In genomic region chr9:128102861-128103588, GRCh38 we compare ENCODE assay signal across 1 cellular context.
TF ChIP-seq lines count a peak whose summit lies in the region.

No MANE protein-coding gene starts in this region.

TF ChIP-seq in HepG2, 621 proteins besides CTCF, POLR2A, EP300 and RAD21 (continues in another document):
- TF ChIP-seq TCF7L2 (IDR thresholded peaks at IDR 0.05; ENCODE audit: low read depth, low read length) = no peak
- peak; percentile 98 for TF ChIP-seq PPARG (CRISPR knock-in tag; conservative IDR thresholded peaks at IDR 0.05)
- TF ChIP-seq, protein P1, sequence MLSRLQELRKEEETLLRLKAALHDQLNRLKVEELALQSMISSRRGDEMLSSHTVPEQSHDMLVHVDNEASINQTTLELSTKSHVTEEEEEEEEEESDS (CRISPR knock-in tag; IDR thresholded peaks at IDR 0.05; ENCODE audit: borderline replicate concordance) = no peak
- peak; percentile 87 for TF ChIP-seq ZSCAN25 (CRISPR knock-in tag; IDR thresholded peaks at IDR 0.05)
- TF ChIP-seq, protein P2, sequence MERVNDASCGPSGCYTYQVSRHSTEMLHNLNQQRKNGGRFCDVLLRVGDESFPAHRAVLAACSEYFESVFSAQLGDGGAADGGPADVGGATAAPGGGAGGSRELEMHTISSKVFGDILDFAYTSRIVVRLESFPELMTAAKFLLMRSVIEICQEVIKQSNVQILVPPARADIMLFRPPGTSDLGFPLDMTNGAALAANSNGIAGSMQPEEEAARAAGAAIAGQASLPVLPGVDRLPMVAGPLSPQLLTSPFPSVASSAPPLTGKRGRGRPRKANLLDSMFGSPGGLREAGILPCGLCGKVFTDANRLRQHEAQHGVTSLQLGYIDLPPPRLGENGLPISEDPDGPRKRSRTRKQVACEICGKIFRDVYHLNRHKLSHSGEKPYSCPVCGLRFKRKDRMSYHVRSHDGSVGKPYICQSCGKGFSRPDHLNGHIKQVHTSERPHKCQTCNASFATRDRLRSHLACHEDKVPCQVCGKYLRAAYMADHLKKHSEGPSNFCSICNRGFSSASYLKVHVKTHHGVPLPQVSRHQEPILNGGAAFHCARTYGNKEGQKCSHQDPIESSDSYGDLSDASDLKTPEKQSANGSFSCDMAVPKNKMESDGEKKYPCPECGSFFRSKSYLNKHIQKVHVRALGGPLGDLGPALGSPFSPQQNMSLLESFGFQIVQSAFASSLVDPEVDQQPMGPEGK (CRISPR knock-in tag; IDR thresholded peaks at IDR 0.05) = peak; percentile 68
- TF ChIP-seq ERF (CRISPR knock-in tag; IDR thresholded peaks at IDR 0.05) = peak; percentile 98
- TF ChIP-seq, protein P3, sequence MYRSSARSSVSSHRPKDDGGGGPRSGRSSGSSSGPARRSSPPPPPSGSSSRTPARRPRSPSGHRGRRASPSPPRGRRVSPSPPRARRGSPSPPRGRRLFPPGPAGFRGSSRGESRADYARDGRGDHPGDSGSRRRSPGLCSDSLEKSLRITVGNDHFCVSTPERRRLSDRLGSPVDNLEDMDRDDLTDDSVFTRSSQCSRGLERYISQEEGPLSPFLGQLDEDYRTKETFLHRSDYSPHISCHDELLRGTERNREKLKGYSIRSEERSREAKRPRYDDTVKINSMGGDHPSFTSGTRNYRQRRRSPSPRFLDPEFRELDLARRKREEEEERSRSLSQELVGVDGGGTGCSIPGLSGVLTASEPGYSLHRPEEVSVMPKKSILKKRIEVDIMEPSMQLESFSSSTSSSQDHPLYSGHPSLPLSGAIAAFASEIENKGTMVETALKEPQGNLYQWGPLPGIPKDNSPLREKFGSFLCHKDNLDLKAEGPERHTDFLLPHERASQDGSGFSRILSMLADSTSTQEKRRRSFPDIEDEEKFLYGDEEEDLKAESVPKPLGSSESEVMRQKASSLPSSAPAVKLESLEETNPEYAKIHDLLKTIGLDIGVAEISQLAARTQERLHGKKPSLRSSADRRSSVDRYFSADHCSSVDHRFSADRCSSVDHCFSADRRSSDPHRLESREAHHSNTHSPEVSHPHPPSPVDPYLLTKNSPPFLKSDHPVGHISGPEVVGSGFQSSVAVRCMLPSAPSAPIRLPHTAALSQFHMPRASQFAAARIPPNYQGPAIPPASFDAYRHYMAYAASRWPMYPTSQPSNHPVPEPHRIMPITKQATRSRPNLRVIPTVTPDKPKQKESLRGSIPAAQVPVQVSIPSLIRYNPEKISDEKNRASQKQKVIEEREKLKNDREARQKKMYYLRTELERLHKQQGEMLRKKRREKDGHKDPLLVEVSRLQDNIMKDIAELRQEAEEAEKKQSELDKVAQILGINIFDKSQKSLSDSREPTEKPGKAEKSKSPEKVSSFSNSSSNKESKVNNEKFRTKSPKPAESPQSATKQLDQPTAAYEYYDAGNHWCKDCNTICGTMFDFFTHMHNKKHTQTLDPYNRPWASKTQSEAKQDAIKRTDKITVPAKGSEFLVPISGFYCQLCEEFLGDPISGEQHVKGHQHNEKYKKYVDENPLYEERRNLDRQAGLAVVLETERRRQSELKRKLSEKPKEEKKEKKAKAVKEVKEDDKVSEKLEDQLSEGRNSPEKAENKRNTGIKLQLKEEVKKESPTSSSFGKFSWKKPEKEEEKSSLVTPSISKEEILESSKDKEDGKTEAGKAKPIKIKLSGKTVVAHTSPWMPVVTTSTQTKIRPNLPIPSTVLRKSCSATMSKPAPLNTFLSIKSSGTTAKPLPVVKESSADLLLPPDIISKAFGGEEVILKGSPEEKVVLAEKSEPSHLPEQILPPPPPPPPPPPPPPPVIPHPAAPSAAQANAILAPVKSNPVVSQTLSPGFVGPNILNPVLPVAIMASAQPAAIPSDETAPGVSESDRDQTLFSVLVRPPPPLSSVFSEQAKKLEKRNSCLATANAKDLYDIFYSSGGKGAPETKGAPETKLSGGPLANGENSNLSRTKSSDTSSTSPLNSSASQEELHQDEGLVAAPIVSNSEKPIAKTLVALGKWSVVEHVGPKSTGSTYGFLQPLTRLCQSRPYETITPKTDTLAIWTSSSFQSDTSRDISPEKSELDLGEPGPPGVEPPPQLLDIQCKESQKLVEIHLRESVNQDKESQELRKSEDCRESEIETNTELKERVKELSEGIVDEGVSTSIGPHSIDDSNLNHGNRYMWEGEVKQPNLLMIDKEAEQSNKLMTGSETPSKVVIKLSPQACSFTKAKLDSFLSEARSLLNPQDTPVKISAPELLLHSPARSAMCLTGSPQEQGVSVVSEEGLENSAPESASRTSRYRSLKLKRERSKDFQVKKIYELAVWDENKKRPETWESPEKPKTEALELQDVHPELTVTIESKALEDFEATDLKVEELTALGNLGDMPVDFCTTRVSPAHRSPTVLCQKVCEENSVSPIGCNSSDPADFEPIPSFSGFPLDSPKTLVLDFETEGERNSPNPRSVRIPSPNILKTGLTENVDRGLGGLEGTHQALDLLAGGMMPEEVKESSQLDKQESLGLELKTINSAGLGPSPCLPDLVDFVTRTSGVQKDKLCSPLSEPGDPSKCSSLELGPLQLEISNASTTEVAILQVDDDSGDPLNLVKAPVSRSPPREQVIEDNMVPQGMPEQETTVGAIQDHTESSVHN (CRISPR knock-in tag; IDR thresholded peaks at IDR 0.05) = peak; percentile 43; the same call in 1 of the 2 replicates
- TF ChIP-seq ZFP82 (CRISPR knock-in tag; IDR thresholded peaks at IDR 0.05; ENCODE audit: borderline replicate concordance) = peak; percentile 76; the same call in 1 of the 2 replicates
- TF ChIP-seq AGO1 (IDR thresholded peaks at IDR 0.05; ENCODE audit: low read depth, low read length, poor library complexity, severe bottlenecking) = no peak
- TF ChIP-seq ZNF430 (CRISPR knock-in tag; IDR thresholded peaks at IDR 0.05) = peak; percentile 99
- peak; percentile 83 for TF ChIP-seq GABPB1 (CRISPR knock-in tag; IDR thresholded peaks at IDR 0.05)
- peak; percentile 97 for TF ChIP-seq ZNF543 (CRISPR knock-in tag; IDR thresholded peaks at IDR 0.05)
- peak; percentile 99 for TF ChIP-seq RARA (CRISPR knock-in tag; IDR thresholded peaks at IDR 0.05)
- no peak for TF ChIP-seq ZNF260 (CRISPR knock-in tag; IDR thresholded peaks at IDR 0.05; ENCODE audit: borderline replicate concordance, low read depth)
- no peak for TF ChIP-seq PLRG1 (conservative IDR thresholded peaks at IDR 0.05)
- TF ChIP-seq, protein P4, sequence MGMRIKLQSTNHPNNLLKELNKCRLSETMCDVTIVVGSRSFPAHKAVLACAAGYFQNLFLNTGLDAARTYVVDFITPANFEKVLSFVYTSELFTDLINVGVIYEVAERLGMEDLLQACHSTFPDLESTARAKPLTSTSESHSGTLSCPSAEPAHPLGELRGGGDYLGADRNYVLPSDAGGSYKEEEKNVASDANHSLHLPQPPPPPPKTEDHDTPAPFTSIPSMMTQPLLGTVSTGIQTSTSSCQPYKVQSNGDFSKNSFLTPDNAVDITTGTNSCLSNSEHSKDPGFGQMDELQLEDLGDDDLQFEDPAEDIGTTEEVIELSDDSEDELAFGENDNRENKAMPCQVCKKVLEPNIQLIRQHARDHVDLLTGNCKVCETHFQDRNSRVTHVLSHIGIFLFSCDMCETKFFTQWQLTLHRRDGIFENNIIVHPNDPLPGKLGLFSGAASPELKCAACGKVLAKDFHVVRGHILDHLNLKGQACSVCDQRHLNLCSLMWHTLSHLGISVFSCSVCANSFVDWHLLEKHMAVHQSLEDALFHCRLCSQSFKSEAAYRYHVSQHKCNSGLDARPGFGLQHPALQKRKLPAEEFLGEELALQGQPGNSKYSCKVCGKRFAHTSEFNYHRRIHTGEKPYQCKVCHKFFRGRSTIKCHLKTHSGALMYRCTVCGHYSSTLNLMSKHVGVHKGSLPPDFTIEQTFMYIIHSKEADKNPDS (CRISPR knock-in tag; IDR thresholded peaks at IDR 0.05) = no peak; the same call in 1 of the 2 replicates
- peak; percentile 90; the same call in 1 of the 2 replicates for TF ChIP-seq TFAP4 (IDR thresholded peaks at IDR 0.05; ENCODE audit: borderline replicate concordance, low read depth)
- TF ChIP-seq ZNF546 (CRISPR knock-in tag; conservative IDR thresholded peaks at IDR 0.05) = 0 out of 2 replicates have a peak, but pooled peaks have one; percentile 61
- TF ChIP-seq, protein P5, sequence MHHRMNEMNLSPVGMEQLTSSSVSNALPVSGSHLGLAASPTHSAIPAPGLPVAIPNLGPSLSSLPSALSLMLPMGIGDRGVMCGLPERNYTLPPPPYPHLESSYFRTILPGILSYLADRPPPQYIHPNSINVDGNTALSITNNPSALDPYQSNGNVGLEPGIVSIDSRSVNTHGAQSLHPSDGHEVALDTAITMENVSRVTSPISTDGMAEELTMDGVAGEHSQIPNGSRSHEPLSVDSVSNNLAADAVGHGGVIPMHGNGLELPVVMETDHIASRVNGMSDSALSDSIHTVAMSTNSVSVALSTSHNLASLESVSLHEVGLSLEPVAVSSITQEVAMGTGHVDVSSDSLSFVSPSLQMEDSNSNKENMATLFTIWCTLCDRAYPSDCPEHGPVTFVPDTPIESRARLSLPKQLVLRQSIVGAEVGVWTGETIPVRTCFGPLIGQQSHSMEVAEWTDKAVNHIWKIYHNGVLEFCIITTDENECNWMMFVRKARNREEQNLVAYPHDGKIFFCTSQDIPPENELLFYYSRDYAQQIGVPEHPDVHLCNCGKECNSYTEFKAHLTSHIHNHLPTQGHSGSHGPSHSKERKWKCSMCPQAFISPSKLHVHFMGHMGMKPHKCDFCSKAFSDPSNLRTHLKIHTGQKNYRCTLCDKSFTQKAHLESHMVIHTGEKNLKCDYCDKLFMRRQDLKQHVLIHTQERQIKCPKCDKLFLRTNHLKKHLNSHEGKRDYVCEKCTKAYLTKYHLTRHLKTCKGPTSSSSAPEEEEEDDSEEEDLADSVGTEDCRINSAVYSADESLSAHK (CRISPR knock-in tag; IDR thresholded peaks at IDR 0.05; ENCODE audit: borderline replicate concordance) = no peak
- TF ChIP-seq HOXD1 (CRISPR knock-in tag; IDR thresholded peaks at IDR 0.05) = peak; percentile 84
- TF ChIP-seq SP5 (CRISPR knock-in tag; IDR thresholded peaks at IDR 0.05; ENCODE audit: borderline replicate concordance, low read depth) = peak; percentile 84
- TF ChIP-seq HNF4A (CRISPR knock-in tag; IDR thresholded peaks at IDR 0.05) = peak; percentile 98
- no peak for TF ChIP-seq NFE2 (CRISPR knock-in tag; IDR thresholded peaks at IDR 0.05)
- TF ChIP-seq ZNF674 (CRISPR knock-in tag; IDR thresholded peaks at IDR 0.05; ENCODE audit: low read depth) = no peak
- no peak for TF ChIP-seq ZBTB14 (CRISPR knock-in tag; IDR thresholded peaks at IDR 0.05)
- peak; percentile 94 for TF ChIP-seq NAIF1 (CRISPR knock-in tag; IDR thresholded peaks at IDR 0.05; ENCODE audit: borderline replicate concordance)
- TF ChIP-seq HNRNPUL1 (IDR thresholded peaks at IDR 0.05; ENCODE audit: low read depth, low read length) = no peak
- TF ChIP-seq GLI4 (CRISPR knock-in tag; IDR thresholded peaks at IDR 0.05; ENCODE audit: borderline replicate concordance) = peak; percentile 90; the same call in 1 of the 2 replicates
- no peak for TF ChIP-seq ZNF275 (CRISPR knock-in tag; IDR thresholded peaks at IDR 0.05; ENCODE audit: borderline replicate concordance)
- peak; percentile 66 for TF ChIP-seq KMT2A (CRISPR knock-in tag; IDR thresholded peaks at IDR 0.05)
- peak; percentile 99 for TF ChIP-seq ZBTB37 (CRISPR knock-in tag; IDR thresholded peaks at IDR 0.05)
- TF ChIP-seq ZNF343 (CRISPR knock-in tag; IDR thresholded peaks at IDR 0.05) = no peak; the same call in 1 of the 2 replicates
- TF ChIP-seq ZNF337 (CRISPR knock-in tag; IDR thresholded peaks at IDR 0.05; ENCODE audit: borderline replicate concordance, low read depth) = peak; percentile 98; the same call in 1 of the 2 replicates
- TF ChIP-seq ZNF12 (CRISPR knock-in tag; IDR thresholded peaks at IDR 0.05) = peak; percentile 52; the same call in 1 of the 2 replicates
- TF ChIP-seq THAP8 (CRISPR knock-in tag; IDR thresholded peaks at IDR 0.05; ENCODE audit: borderline replicate concordance) = no peak
- TF ChIP-seq YEATS4 (CRISPR knock-in tag; IDR thresholded peaks at IDR 0.05; ENCODE audit: borderline replicate concordance) = peak; percentile 88; the same call in 1 of the 2 replicates
- TF ChIP-seq SOX5 (CRISPR knock-in tag; IDR thresholded peaks at IDR 0.05; ENCODE audit: borderline replicate concordance) = peak; percentile 94
- no peak for TF ChIP-seq PTBP1 (IDR thresholded peaks at IDR 0.05; ENCODE audit: low read depth, low read length, poor library complexity, severe bottlenecking)
- TF ChIP-seq ZNF17 (CRISPR knock-in tag; IDR thresholded peaks at IDR 0.05) = no peak
- TF ChIP-seq ZFP37 (CRISPR knock-in tag; IDR thresholded peaks at IDR 0.05; ENCODE audit: borderline replicate concordance) = peak; percentile 73; the same call in 1 of the 2 replicates
- peak; percentile 86; the same call in 1 of the 2 replicates for TF ChIP-seq ZIK1 (CRISPR knock-in tag; IDR thresholded peaks at IDR 0.05; ENCODE audit: borderline replicate concordance, low read depth)
